In the genomic region with DNA sequence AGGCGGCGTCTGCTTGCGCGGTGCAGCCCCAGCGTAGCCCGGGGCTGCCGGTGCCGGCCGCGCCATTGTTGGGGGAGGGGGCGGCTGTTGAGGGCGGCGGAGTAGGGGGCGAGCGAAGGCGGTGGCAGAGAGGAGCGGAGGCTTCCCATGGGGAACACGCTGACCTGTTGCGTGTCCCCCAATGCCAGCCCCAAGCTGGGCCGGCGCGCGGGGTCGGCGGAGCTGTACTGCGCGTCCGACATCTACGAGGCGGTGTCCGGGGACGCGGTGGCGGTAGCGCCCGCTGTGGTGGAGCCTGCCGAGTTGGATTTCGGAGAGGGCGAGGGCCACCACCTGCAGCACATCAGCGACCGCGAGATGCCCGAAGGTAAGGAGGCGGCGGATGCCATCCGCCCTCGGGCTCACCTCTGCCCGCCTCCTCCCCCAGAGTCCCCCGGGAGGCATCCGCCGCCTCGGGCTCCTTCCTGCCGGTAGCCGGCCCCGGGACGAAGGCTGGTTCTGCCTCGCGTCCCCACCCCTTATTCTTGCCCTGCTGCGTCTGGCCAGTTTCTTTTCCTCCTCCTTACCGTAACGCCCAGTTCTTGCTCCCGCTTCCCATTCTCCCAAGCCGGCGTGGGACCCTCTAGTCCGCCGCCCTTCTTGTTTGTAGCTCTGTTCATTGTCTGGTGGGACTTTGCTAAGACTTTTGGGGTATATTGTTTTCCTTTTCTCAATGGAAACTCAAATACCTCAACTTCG, we compare ENCODE assay signal across 8 cellular contexts. TPM values are rescaled to one million over a fixed set of nuclear protein-coding genes. Genes with fewer than 3 reads are reported as not detected.
DNase-seq lines count a peak whose midpoint lies in the region; ATAC-seq and TF ChIP-seq lines count a peak whose summit lies in the region.

No MANE protein-coding gene starts in this region.

- DNase-seq in astrocyte of the cerebellum (ENCODE audit: low read depth) = no peak
- peak; percentile 49 for DNase-seq in smooth muscle cell (lab: John Stamatoyannopoulos, UW; ENCODE audit: unreplicated experiment)
- no peak for DNase-seq in cortex of kidney (lab: John Stamatoyannopoulos, UW)

- H3K4me3 ChIP-seq in SU-DHL-6 (ENCODE audit: insufficient read depth, low read length, poor library complexity, severe bottlenecking) = peak overlapping the region; percentile 78
- H3K4me3 ChIP-seq in astrocyte of the cerebellum (ENCODE audit: low read depth, low read length) = peak overlapping the region; percentile 86
- H3K4me3 ChIP-seq in iPS-18a (ENCODE audit: low read length) = peak overlapping the region; percentile 77
- H3K4me3 ChIP-seq in smooth muscle cell = peak overlapping the region; percentile 97

- H3K4me1 ChIP-seq in iPS-18a (ENCODE audit: control insufficient read depth, low read depth, low read length) (peaks cover 13% of the 10 kb centered on the region), smooth muscle cell (ENCODE audit: low read depth) (peaks cover 13% of the 10 kb centered on the region)

- in situ Hi-C loops in astrocyte of the cerebellum (cut with HindIII; ENCODE audit: low sequenced_read_pairs) = loop anchor here (5.0 kb wide), 1 partner anchor 55 kb away; no protein-coding TSS in a partner anchor

- H3K36me3 ChIP-seq in SU-DHL-6 (ENCODE audit: low read length) (no peaks in the 10 kb centered on the region), iPS-18a (ENCODE audit: control insufficient read depth, low read depth, low read length) (peaks cover 3% of the 10 kb centered on the region), smooth muscle cell (ENCODE audit: low read depth) (no peaks in the 10 kb centered on the region)

- H3K27me3 ChIP-seq in SU-DHL-6 (ENCODE audit: low read length) = no peaks in the 10 kb centered on the region
- H3K27me3 ChIP-seq in iPS-18a (ENCODE audit: control insufficient read depth, insufficient read depth, low read length) = no peaks in the 10 kb centered on the region
- H3K27me3 ChIP-seq in smooth muscle cell (ENCODE audit: low read depth) = no peaks in the 10 kb centered on the region

- H3K9ac ChIP-seq in SU-DHL-6 (ENCODE audit: low read length) (peak overlapping the region; percentile 71), iPS-18a (ENCODE audit: low read length) (peak overlapping the region; percentile 72), smooth muscle cell (ENCODE audit: low read depth) (peak overlapping the region; percentile 79)

- H3K9me3 ChIP-seq in SU-DHL-6 (ENCODE audit: insufficient read depth, low read length) (no peaks in the 10 kb centered on the region), iPS-18a (ENCODE audit: control insufficient read depth, low read depth, low read length) (no peaks in the 10 kb centered on the region), smooth muscle cell (replicated peaks; ENCODE audit: low read depth) (no peaks in the 10 kb centered on the region)

- H3K9me2 ChIP-seq in SU-DHL-6 (replicated peaks; ENCODE audit: insufficient read depth, low read length) = no peaks in the 10 kb centered on the region

- H4K20me1 ChIP-seq in SU-DHL-6 (ENCODE audit: low read depth, low read length) (no peaks in the 10 kb centered on the region), smooth muscle cell (ENCODE audit: low read depth) (peaks cover 25% of the 10 kb centered on the region)

- H3K27ac ChIP-seq in C4-2B (peak overlapping the region; percentile 81), SU-DHL-6 (ENCODE audit: low read depth, low read length) (peak overlapping the region; percentile 35; the same call in 1 of the 2 replicates), iPS-18a (ENCODE audit: low read length) (no peak overlapping the region), smooth muscle cell (ENCODE audit: low read depth) (peak overlapping the region; percentile 64)

- peaks cover 13% of the 10 kb centered on the region; the same call in 1 of the 2 replicates for H3K79me2 ChIP-seq in SU-DHL-6 (ENCODE audit: insufficient read depth, low read length)
- peaks cover 25% of the 10 kb centered on the region for H3K79me2 ChIP-seq in smooth muscle cell (ENCODE audit: low read depth)

- no peak for TF ChIP-seq CTCF in C4-2B (conservative IDR thresholded peaks at IDR 0.05)
- no peak for TF ChIP-seq CTCF in SU-DHL-6 (IDR thresholded peaks at IDR 0.05; ENCODE audit: insufficient read depth, low read length, poor library complexity, severe bottlenecking)
- no peak for TF ChIP-seq CTCF in astrocyte of the cerebellum (IDR thresholded peaks at IDR 0.05; ENCODE audit: low read depth, low read length, missing control alignments)
- no peak for TF ChIP-seq CTCF in smooth muscle cell (IDR thresholded peaks at IDR 0.05; ENCODE audit: borderline replicate concordance, insufficient read depth, poor library complexity, severe bottlenecking)

- peak; percentile 22 for ATAC-seq in GM19372 (IDR thresholded peaks at IDR 0.05; ENCODE audit: low read depth, unreplicated experiment)
- peak; percentile 21 for ATAC-seq in HG03442 (IDR thresholded peaks at IDR 0.05; ENCODE audit: unreplicated experiment)

- H3F3A ChIP-seq in SU-DHL-6 (ENCODE audit: insufficient read depth) = no peaks in the 10 kb centered on the region
- peaks cover 8% of the 10 kb centered on the region for H3F3A ChIP-seq in smooth muscle cell (ENCODE audit: low read depth)

- H3K4me2 ChIP-seq in SU-DHL-6 (ENCODE audit: low read depth, low read length, poor library complexity, severe bottlenecking) (peak overlapping the region; percentile 69), smooth muscle cell (peak overlapping the region; percentile 94)

- WGBS in smooth muscle cell (ENCODE audit: low lambda C conversion rate) = 1% methylated on average over 31 of the region's 67 CpGs

- peak overlapping the region; percentile 70 for H2AFZ ChIP-seq in SU-DHL-6 (ENCODE audit: low read depth, low read length, severe bottlenecking)
- H2AFZ ChIP-seq in smooth muscle cell (ENCODE audit: low read depth) = peak overlapping the region; percentile 45

RNA-seq across cellular contexts. Expression of gene CCNYL1, which starts 0.5 kb away (rescaled TPM):
- 8.8 and 15.1 TPM in 2 replicates for total RNA-seq in smooth muscle cell
- 7.2 and 9.6 TPM in 2 replicates for polyA plus RNA-seq in smooth muscle cell

RNA-seq across cellular contexts. Expression of gene FZD5, which starts 57.8 kb away (rescaled TPM):
- total RNA-seq in smooth muscle cell = 0.67 and 1.4 TPM in 2 replicates
- polyA plus RNA-seq in smooth muscle cell = 0.09 and 0.60 TPM in 2 replicates
